In genomic region chr6:137417411-137417810, GRCh38 we compare ENCODE assay signal across 1 cellular context.
TF ChIP-seq lines count a peak whose summit lies in the region.

No MANE protein-coding gene starts in this region.

TF ChIP-seq in SK-N-SH treated with all-trans-retinoic acid at 6 μM for 48 hours, 23 proteins besides CTCF, POLR2A, EP300 and RAD21 (continued from another document):
- no peak for TF ChIP-seq PATZ1 (CRISPR knock-in tag; IDR thresholded peaks at IDR 0.05; ENCODE audit: borderline replicate concordance)
- no peak for TF ChIP-seq TSHZ2 (CRISPR knock-in tag; IDR thresholded peaks at IDR 0.05)
TF ChIP-seq in SK-N-SH treated with all-trans-retinoic acid at 6 μM for 48 hours: peak in this region for 0.
